Comparison of ENCODE assay signal across 1 cellular context in genomic region chrX:53288173-53288572, GRCh38.
A peak's percentile ranks its signal among the peaks of the same experiment; 100 is the strongest.
TF ChIP-seq lines count a peak whose summit lies in the region.

No MANE protein-coding gene starts in this region.

TF ChIP-seq in K562, 482 proteins besides CTCF, POLR2A, EP300 and RAD21 (continued from another document):
- TF ChIP-seq, protein P1, sequence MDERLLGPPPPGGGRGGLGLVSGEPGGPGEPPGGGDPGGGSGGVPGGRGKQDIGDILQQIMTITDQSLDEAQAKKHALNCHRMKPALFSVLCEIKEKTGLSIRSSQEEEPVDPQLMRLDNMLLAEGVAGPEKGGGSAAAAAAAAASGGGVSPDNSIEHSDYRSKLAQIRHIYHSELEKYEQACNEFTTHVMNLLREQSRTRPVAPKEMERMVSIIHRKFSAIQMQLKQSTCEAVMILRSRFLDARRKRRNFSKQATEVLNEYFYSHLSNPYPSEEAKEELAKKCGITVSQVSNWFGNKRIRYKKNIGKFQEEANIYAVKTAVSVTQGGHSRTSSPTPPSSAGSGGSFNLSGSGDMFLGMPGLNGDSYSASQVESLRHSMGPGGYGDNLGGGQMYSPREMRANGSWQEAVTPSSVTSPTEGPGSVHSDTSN (CRISPR knock-in tag; IDR thresholded peaks at IDR 0.05; ENCODE audit: low read depth) = no peak
- TF ChIP-seq, protein P1 (tag; conservative IDR thresholded peaks at IDR 0.05; ENCODE audit: low read depth) = 0 out of 2 replicates have a peak, but pooled peaks have one; percentile 17
- TF ChIP-seq ZNF699 (CRISPR knock-in tag; IDR thresholded peaks at IDR 0.05; ENCODE audit: insufficient replicate concordance) = no peak
- TF ChIP-seq CTBP1 (IDR thresholded peaks at IDR 0.05; ENCODE audit: borderline replicate concordance) = peak; percentile 81
- no peak for TF ChIP-seq SMAD1 (IDR thresholded peaks at IDR 0.05; ENCODE audit: low read depth, low read length, partially characterized antibody)
- TF ChIP-seq, protein P2, sequence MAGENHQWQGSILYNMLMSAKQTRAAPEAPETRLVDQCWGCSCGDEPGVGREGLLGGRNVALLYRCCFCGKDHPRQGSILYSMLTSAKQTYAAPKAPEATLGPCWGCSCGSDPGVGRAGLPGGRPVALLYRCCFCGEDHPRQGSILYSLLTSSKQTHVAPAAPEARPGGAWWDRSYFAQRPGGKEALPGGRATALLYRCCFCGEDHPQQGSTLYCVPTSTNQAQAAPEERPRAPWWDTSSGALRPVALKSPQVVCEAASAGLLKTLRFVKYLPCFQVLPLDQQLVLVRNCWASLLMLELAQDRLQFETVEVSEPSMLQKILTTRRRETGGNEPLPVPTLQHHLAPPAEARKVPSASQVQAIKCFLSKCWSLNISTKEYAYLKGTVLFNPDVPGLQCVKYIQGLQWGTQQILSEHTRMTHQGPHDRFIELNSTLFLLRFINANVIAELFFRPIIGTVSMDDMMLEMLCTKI (IDR thresholded peaks at IDR 0.05; ENCODE audit: partially characterized antibody) = no peak
- no peak for TF ChIP-seq ETV5 (CRISPR knock-in tag; IDR thresholded peaks at IDR 0.05; ENCODE audit: low read depth)
- peak in 1 of 2 experiments; percentile 42; a peak in 1 of 4 replicates for TF ChIP-seq KDM1A (IDR thresholded peaks at IDR 0.05)
- TF ChIP-seq SIN3A (IDR thresholded peaks at IDR 0.05; ENCODE audit: borderline replicate concordance in 2 of 2, control insufficient read depth in 1 of 2, low read depth in 2 of 2, low read length in 2 of 2) = no peak
- TF ChIP-seq RREB1 (CRISPR knock-in tag; IDR thresholded peaks at IDR 0.05) = 0 out of 2 replicates have a peak, but pooled peaks have one; percentile 13
